8 cellular contexts compared by ENCODE assay signal in the genomic region with DNA sequence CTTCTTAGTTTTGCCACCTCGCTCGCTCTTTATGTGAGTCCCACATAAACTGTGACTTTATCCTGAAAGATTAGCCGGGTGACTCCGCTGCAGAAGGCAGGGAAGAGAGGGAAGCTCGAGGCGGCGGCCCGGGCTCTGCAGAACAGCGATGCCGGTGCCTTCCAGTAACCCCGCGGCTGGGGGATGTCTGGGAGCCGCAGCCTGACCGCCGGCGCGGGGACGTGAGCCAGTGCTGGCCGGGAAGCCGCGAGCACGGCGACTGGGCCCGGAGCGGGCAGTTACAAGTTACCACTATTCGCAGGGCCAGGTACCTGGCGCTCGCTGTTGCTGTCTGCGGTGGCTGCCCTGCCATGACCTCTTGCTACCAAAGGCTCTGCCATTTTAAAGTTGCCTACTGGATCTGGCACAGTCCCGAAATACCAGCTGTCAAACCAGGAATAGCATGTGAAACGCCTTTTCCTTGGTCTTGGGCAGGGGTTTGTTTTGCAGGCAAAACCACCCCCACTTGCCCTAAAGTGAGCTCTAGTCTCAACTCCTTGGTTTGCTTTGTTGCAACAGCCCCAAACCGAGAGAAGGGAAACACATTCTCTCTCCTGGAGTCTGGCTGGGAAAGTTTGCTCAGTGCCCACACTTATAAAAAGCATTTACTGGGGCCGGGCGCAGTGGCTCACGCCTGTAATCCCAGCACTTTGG.
DNase-seq lines count a peak whose midpoint lies in the region; ATAC-seq, FAIRE-seq and TF ChIP-seq lines count a peak whose summit lies in the region.

No MANE protein-coding gene starts in this region.

- H3K4me3 ChIP-seq in Caco-2 (ENCODE audit: low read depth, low read length) (peak overlapping the region; percentile 56), SK-N-MC (peak overlapping the region; percentile 99), esophagus (ENCODE audit: low read depth in 1 of 2, low read length in 2 of 2) (peak overlapping the region; percentile 78 to 87), upper lobe of left lung (peak overlapping the region; percentile 23 to 81 (median 74))

- TF ChIP-seq POLR2A in upper lobe of left lung (IDR thresholded peaks at IDR 0.05) (peak in 1 of 4 donors; percentile 42), GM12892 (IDR thresholded peaks at IDR 0.05; ENCODE audit: low read depth, low read length) (no peak)

- no peaks in the 10 kb centered on the region for H3K9me3 Mint-ChIP-seq in Caco-2 (ENCODE audit: unreplicated experiment)

- POLR2A ChIA-PET in Caco-2 (lab: Charles Lee) = interaction anchor here (0.6 to 0.7 kb wide), 2 partner anchors 266 to 677 kb away, joined by 3 to 4 read pairs; no protein-coding TSS in a partner anchor

- H3K4me1 ChIP-seq in Caco-2 (peaks cover 16% of the 10 kb centered on the region), esophagus (ENCODE audit: control insufficient read depth in 2 of 2, insufficient read depth in 2 of 2, low read length in 1 of 2) (peaks cover 0 to 4% of the 10 kb centered on the region in 2 donors), upper lobe of left lung (peaks cover 22 to 39% (median 28%) of the 10 kb centered on the region in 4 donors)

- no peaks in the 10 kb centered on the region for H3K27me3 ChIP-seq in Caco-2 (replicated peaks; ENCODE audit: control insufficient read depth, insufficient read depth, low read length)
- no peaks in the 10 kb centered on the region for H3K27me3 ChIP-seq in esophagus (ENCODE audit: control insufficient read depth in 1 of 2, insufficient read depth in 2 of 2, low read length in 2 of 2)
- no peaks in the 10 kb centered on the region for H3K27me3 ChIP-seq in upper lobe of left lung

- peaks cover 51% of the 10 kb centered on the region for H3K36me3 Mint-ChIP-seq in Caco-2 (ENCODE audit: insufficient read depth, unreplicated experiment)

- ATAC-seq in upper lobe of left lung (ENCODE audit: low FRiP score in 2 of 2) = peak in 1 of 2 donors; percentile 11

- H3K9ac ChIP-seq in SK-N-MC (ENCODE audit: insufficient read length) = no peak overlapping the region

- H3K36me3 ChIP-seq in Caco-2 (ENCODE audit: control insufficient read depth, insufficient read depth, low read length) (peaks cover 1% of the 10 kb centered on the region), SK-N-MC (ENCODE audit: insufficient read depth, low read length) (peaks cover 25% of the 10 kb centered on the region), esophagus (ENCODE audit: control insufficient read depth in 2 of 2, insufficient read depth in 2 of 2, low read length in 1 of 2) (peaks cover 7 to 8% of the 10 kb centered on the region in 2 donors), upper lobe of left lung (peaks cover 14 to 24% (median 19%) of the 10 kb centered on the region in 4 donors)

- CTCF ChIA-PET in Caco-2 (lab: Charles Lee) = interaction anchor here (1.0 kb wide), 1 partner anchor 22 kb away, joined by 3 read pairs; no protein-coding TSS in a partner anchor

- TF ChIP-seq CTCF in Caco-2 (IDR thresholded peaks at IDR 0.05; ENCODE audit: insufficient read depth in 1 of 2, low read depth in 1 of 2, low read length in 1 of 2, severe bottlenecking in 1 of 2, unreplicated experiment in 1 of 2) (no peak), upper lobe of left lung (IDR thresholded peaks at IDR 0.05) (no peak)

- FAIRE-seq in frontal cortex (lab: Jason Lieb, UNC) = no peak
- FAIRE-seq in GM12892 (lab: Jason Lieb, UNC) = no peak

- DNase-seq in Caco-2 = peak in 1 of 2 experiments; percentile 41
- DNase-seq in SK-N-MC (ENCODE audit: low read depth, low spot score) = no peak
- DNase-seq in mucosa of gallbladder (ENCODE audit: low spot score) = peak; percentile 28
- DNase-seq in upper lobe of left lung = peak; percentile 59 to 90
- no peak for DNase-seq in frontal cortex (ENCODE audit: low spot score in 2 of 2)
- no peak for DNase-seq in DMS79 treated with DMSO at 0.1 percent for 48 hours (lab: John Stamatoyannopoulos, UW)
- no peak for DNase-seq in GM12892 (ENCODE audit: insufficient read length)

- H3K4me3 Mint-ChIP-seq in Caco-2 (ENCODE audit: unreplicated experiment) = peak overlapping the region; percentile 86

- WGBS in esophagus, 2 donors = 36 to 40% methylated on average over 35 of the region's 35 CpGs
- WGBS in upper lobe of left lung, 2 donors = 12 to 18% methylated on average over 14 to 18 of the region's 35 CpGs

- H3K27ac ChIP-seq in SK-N-MC (no peak overlapping the region), esophagus (ENCODE audit: low read depth in 2 of 2, low read length in 1 of 2) (peak overlapping the region; percentile 96 to 98), upper lobe of left lung (peak overlapping the region; percentile 97 to 100 (median 99))

- H3K27me3 Mint-ChIP-seq in Caco-2 (ENCODE audit: insufficient read depth, unreplicated experiment) = no peaks in the 10 kb centered on the region

- BruUV-seq in Caco-2 (replicated peaks; lab: Mats Ljungman, UMichigan) = no TSS peak

- H3K9me3 ChIP-seq in Caco-2 (no peaks in the 10 kb centered on the region), SK-N-MC (ENCODE audit: low read depth, low read length) (no peaks in the 10 kb centered on the region), esophagus (ENCODE audit: control insufficient read depth in 2 of 2, insufficient read depth in 1 of 2, low read depth in 1 of 2, low read length in 1 of 2) (no peaks in the 10 kb centered on the region), upper lobe of left lung (no peaks in the 10 kb centered on the region)

- peak overlapping the region; percentile 85 for H3K27ac Mint-ChIP-seq in Caco-2 (ENCODE audit: unreplicated experiment)

- H3K4me1 Mint-ChIP-seq in Caco-2 (ENCODE audit: low read depth, unreplicated experiment) = no peaks in the 10 kb centered on the region

- TF ChIP-seq EP300 in upper lobe of left lung (IDR thresholded peaks at IDR 0.05) = no peak

- intact Hi-C loops in Caco-2 (cut with micrococcal nuclease; ENCODE audit: unreplicated experiment) = loop anchor here (1.0 to 10.0 kb wide), 3 partner anchors 226 to 378 kb away; no protein-coding TSS in a partner anchor

Comparison
In these comparisons a context has a peak if more than half of its experiments do, and no peak if none do; other contexts are left out.
1. DNase-seq: peak in mucosa of gallbladder (single experiment) and upper lobe of left lung (2 of 2); none in SK-N-MC (single experiment), frontal cortex (0 of 2), DMS79 treated with DMSO at 0.1 percent for 48 hours (single experiment) and GM12892 (single experiment).
2. Peak in every context shown above with its lines, with median percentiles within 50 percentile points of each other: H3K4me3 ChIP-seq.